In the genomic region with DNA sequence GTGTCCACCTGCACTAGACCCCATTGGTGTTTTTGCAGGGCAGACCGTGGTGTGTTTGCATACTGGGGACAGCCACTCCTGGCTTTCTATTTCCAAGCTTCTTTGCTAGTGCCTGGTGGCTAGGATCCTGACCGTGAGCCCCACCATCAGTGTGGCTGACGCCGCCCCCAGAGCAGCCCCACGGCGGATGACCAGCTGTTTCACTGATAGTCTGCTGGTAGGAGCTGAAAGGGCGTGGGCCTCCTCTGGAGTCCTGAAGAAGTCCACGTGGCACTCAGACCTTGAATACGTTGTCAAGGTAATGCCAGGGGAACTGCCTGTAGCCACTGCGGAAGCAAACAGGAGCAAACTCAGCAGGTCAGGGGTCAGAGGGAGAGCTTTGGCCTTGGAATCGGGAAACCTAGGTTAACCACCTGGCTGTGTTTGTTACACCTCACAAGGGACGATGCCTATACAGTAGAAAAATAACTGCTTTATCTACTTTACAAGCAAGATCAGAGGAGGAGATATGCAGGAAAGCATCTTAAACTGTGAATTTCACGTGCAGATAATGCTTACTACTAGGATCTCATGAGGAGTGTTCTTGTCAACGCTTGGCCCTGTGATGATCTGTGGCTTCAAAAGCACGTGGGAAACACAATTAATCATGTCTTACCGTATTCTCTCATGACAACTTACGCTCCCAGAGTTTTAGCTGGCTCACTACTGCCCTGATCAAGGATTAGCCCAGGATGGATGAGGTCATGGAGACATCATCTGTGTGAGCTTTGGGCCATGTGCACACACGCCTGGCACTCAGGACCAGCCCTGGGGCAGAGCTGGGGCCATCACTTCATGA, we compare ENCODE assay signal across 27 cellular contexts. TPM values are rescaled to one million over a fixed set of nuclear protein-coding genes. Genes with fewer than 3 reads are reported as not detected.
A peak's percentile ranks its signal among the peaks of the same experiment; 100 is the strongest.
DNase-seq lines count a peak whose midpoint lies in the region; ATAC-seq, FAIRE-seq and TF ChIP-seq lines count a peak whose summit lies in the region.
"Had no signal": no experiment of that assay in that cellular context is flagged by ENCODE, and none has a peak within 500 bp of the region (broad histone marks: within the 10 kb centered on the region; RNA-seq: fewer than 3 reads in every experiment).

No MANE protein-coding gene starts in this region.

- no TSS peak for BruUV-seq in HepG2 (replicated peaks; lab: Mats Ljungman, UMichigan)

- TF ChIP-seq RAD21 in HepG2 (CRISPR knock-in tag; IDR thresholded peaks at IDR 0.05) = no peak

- H3K27me3 ChIP-seq in cardiac muscle cell = no peaks in the 10 kb centered on the region
- no peaks in the 10 kb centered on the region; a peak in 1 of 5 replicates for H3K27me3 ChIP-seq in HepG2 (ENCODE audit: control insufficient read depth in 1 of 2, insufficient read depth in 2 of 2, low read length in 2 of 2)

- POLR2A ChIA-PET in HepG2 (lab: Yijun Ruan, JAX) = interaction anchor here (0.6 to 3.4 kb wide), 3 partner anchors 30 to 49 kb away, joined by 3 to 12 read pairs (median 4); a partner anchor contains a TSS

- DNase-seq in cardiac muscle cell (ENCODE audit: low read depth in 1 of 2, low spot score in 1 of 2) (no peak), Right ventricle myocardium superior (no peak), HepG2 (ENCODE audit: low spot score) (no peak), mesenteric fat pad (ENCODE audit: low spot score) (no peak), kidney glomerular epithelial cell (lab: John Stamatoyannopoulos, UW) (no peak), RKO (ENCODE audit: low spot score) (no peak)
- DNase-seq in activated CD4-positive, CD25-positive, alpha-beta regulatory T cell (lab: John Stamatoyannopoulos, UW) = no peak
- DNase-seq: C1 segment of cervical spinal cord; CD4-positive, alpha-beta memory T cell; COR-L47; DMS53; GM23248; H7; KBM-7; NCI-H2029; NCI-H446; NCI-H526; NCI-H82; PC-9; RPMI8226; SHP77 treated with DMSO at 0.1 percent for 48 hours had no signal

- H3K9me3 ChIP-seq in cardiac muscle cell (ENCODE audit: low read depth) (no peaks in the 10 kb centered on the region), HepG2 (ENCODE audit: low read length) (no peaks in the 10 kb centered on the region)

- no peaks in the 10 kb centered on the region for H3K4me1 ChIP-seq in cardiac muscle cell (ENCODE audit: low read depth)
- 0 out of 2 replicates have a peak, but pooled peaks cover 5% of the 10 kb centered on the region for H3K4me1 ChIP-seq in HepG2 (ENCODE audit: insufficient read depth, low read length)

- H3K36me3 ChIP-seq in cardiac muscle cell (peaks cover 5% of the 10 kb centered on the region), HepG2 (replicated peaks in 1 of 2; ENCODE audit: control insufficient read depth in 1 of 2, insufficient read depth in 2 of 2, low read length in 2 of 2) (peaks cover 5 to 32% of the 10 kb centered on the region in 2 experiments)

- no peak for FAIRE-seq in HepG2 (lab: Jason Lieb, UNC)

- in situ Hi-C loops in HepG2 (cut with HindIII; ENCODE audit: extremely low pct_ligation_motif_present, low pct_unique_long_range_greater_than_20kb) = no loop called here

- H3K4me3 ChIP-seq in cardiac muscle cell (no peak overlapping the region), HepG2 (replicated peaks in 1 of 3; ENCODE audit: insufficient read depth in 1 of 3, low read depth in 2 of 3, low read length in 3 of 3) (no peak overlapping the region)
- H3K4me3 ChIP-seq: A549, GM23248, PC-9 had no signal

- H3K4me2 ChIP-seq in HepG2 (ENCODE audit: low read depth, low read length) = no peak overlapping the region
- H3K4me2 ChIP-seq: A549, PC-9 had no signal

- peak overlapping the region; percentile 36 for H3K27ac ChIP-seq in cardiac muscle cell
- H3K27ac ChIP-seq in cingulate gyrus (ENCODE audit: low read depth, low read length) = peak overlapping the region; percentile 2
- peak overlapping the region; percentile 9 for H3K27ac ChIP-seq in HepG2 (ENCODE audit: extremely low read length, insufficient read depth, low read length)
- H3K27ac ChIP-seq: A549, GM23248, PC-9 had no signal

- WGBS in HepG2 (ENCODE audit: low lambda C conversion rate) = 89% methylated on average over 12 of the region's 18 CpGs

- H2AFZ ChIP-seq in HepG2 (ENCODE audit: low read length) = no peak overlapping the region
- H2AFZ ChIP-seq: GM23248, PC-9 had no signal

- no peaks in the 10 kb centered on the region for H3K79me2 ChIP-seq in HepG2 (ENCODE audit: insufficient read depth, low read length)

- TF ChIP-seq EP300 in HepG2 (IDR thresholded peaks at IDR 0.05; ENCODE audit: low read depth in 2 of 2, low read length in 2 of 2) = no peak
- no peak for TF ChIP-seq EP300 in HepG2 (CRISPR knock-in tag; IDR thresholded peaks at IDR 0.05; ENCODE audit: borderline replicate concordance)

- CTCF ChIA-PET in HepG2 (lab: Yijun Ruan, JAX; ENCODE audit: low intra/inter-chr PET ratio, low total read pairs) = no interaction called here

- intact Hi-C loops in Right ventricle myocardium superior (cut with DNase I) (no loop called here), HepG2 (cut with micrococcal nuclease; ENCODE audit: unreplicated experiment) (no loop called here)

- H3K9ac ChIP-seq in HepG2 (ENCODE audit: insufficient read depth, low read depth, low read length) = no peak overlapping the region
- H3K9ac ChIP-seq: GM23248 had no signal

- no peak for TF ChIP-seq CTCF in cardiac muscle cell (IDR thresholded peaks at IDR 0.05; ENCODE audit: low read depth, low read length)
- no peak for TF ChIP-seq CTCF in HepG2 (CRISPR knock-in tag; IDR thresholded peaks at IDR 0.05)

- no peak for ATAC-seq in Right ventricle myocardium superior (ENCODE audit: poor library complexity)
- peak; percentile 11; the same call in 2 of the 3 replicates for ATAC-seq in HepG2

- TF ChIP-seq POLR2A in HepG2 (IDR thresholded peaks at IDR 0.05; ENCODE audit: insufficient read depth in 1 of 2, low read depth in 2 of 2, low read length in 2 of 2) = peak in 1 of 2 experiments; percentile 28; a peak in 1 of 4 replicates

- no peaks in the 10 kb centered on the region for H4K20me1 ChIP-seq in HepG2 (ENCODE audit: insufficient read depth, low read length)

TF ChIP-seq in HepG2, 621 proteins besides CTCF, POLR2A, EP300 and RAD21 (continues in another document):
- TF ChIP-seq GATA4 (IDR thresholded peaks at IDR 0.05; ENCODE audit: borderline replicate concordance, low read depth) (no peak), ZBTB1 (CRISPR knock-in tag; IDR thresholded peaks at IDR 0.05; ENCODE audit: borderline replicate concordance) (no peak)

RNA-seq across cellular contexts. Expression of a gene that starts 30.2 kb away (rescaled TPM):
- total RNA-seq in cardiac muscle cell = 123 and 189 TPM in 2 replicates
- 75.2 and 86.0 TPM in 2 replicates for polyA plus RNA-seq in cardiac muscle cell
- total RNA-seq in Right ventricle myocardium superior = 53.6 TPM
- 180 and 245 TPM in 2 replicates for total RNA-seq in HepG2 (2016; rRNA removed; fragmentation: Illumina TruSeq; extraction: Trizol)
- 28.5 and 29.7 TPM in 2 replicates for total RNA-seq in HepG2 (2016; cell fraction: cytosol; rRNA removed; fragmentation: Illumina TruSeq; extraction: Trizol; ENCODE audit: low read depth)
- total RNA-seq in HepG2 (2016; cell fraction: insoluble cytoplasmic fraction; rRNA removed; fragmentation: Illumina TruSeq; extraction: Trizol) = 175 and 252 TPM in 2 replicates
- 79.3 and 80.3 TPM in 2 replicates for total RNA-seq in HepG2 (2016; cell fraction: membrane; rRNA removed; fragmentation: Illumina TruSeq; extraction: Trizol)
- 120 and 125 TPM in 2 replicates for total RNA-seq in HepG2 (2016; cell fraction: nucleus; rRNA removed; fragmentation: Illumina TruSeq; extraction: Trizol)
- polyA plus RNA-seq in HepG2 (2011; rRNA removed) = 79.1 and 80.8 TPM in 2 replicates
- polyA plus RNA-seq in HepG2 (2011; cell fraction: cytosol; rRNA removed) = 72.4 and 72.5 TPM in 2 replicates
- 82.4 and 90.1 TPM in 2 replicates for polyA plus RNA-seq in HepG2 (2011; cell fraction: nucleus; rRNA removed)
- polyA plus RNA-seq in HepG2 (2012) = 70.0 and 93.3 TPM in 2 replicates
- 19.4 and 20.8 TPM in 2 replicates for polyA plus RNA-seq in HepG2 (2016; cell fraction: cytosol; fragmentation: Illumina TruSeq; extraction: Trizol; ENCODE audit: low read depth)
- polyA plus RNA-seq in HepG2 (2016; cell fraction: insoluble cytoplasmic fraction; fragmentation: Illumina TruSeq; extraction: Trizol; ENCODE audit: low read depth) = 213 and 225 TPM in 2 replicates
- 43.5 and 52.2 TPM in 2 replicates for polyA plus RNA-seq in HepG2 (2016; cell fraction: membrane; fragmentation: Illumina TruSeq; extraction: Trizol; ENCODE audit: low read depth)
- 137 and 153 TPM in 2 replicates for polyA plus RNA-seq in HepG2 (2016; cell fraction: nucleus; fragmentation: Illumina TruSeq; extraction: Trizol; ENCODE audit: insufficient read depth, low read depth)
- 42.9 and 77.2 TPM in 2 replicates for polyA minus RNA-seq in HepG2 (2011; rRNA and poly(A)+ RNA removed; ENCODE audit: low replicate concordance)
- 64.1 and 78.1 TPM in 2 replicates for polyA minus RNA-seq in HepG2 (2011; cell fraction: cytosol; rRNA and poly(A)+ RNA removed)
- polyA minus RNA-seq in HepG2 (2011; cell fraction: nucleus; rRNA and poly(A)+ RNA removed) = 127 and 128 TPM in 2 replicates
- total RNA-seq in mesenteric fat pad = 107 TPM

RNA-seq across cellular contexts. Expression of a gene that starts 37.6 kb away (rescaled TPM):
- total RNA-seq in cardiac muscle cell (0.14 and 0.27 TPM in 2 replicates), Right ventricle myocardium superior (not detected), HepG2 (2016; rRNA removed; fragmentation: Illumina TruSeq; extraction: Trizol) (0.04 TPM in 1 of 2 replicates, not detected in the other), mesenteric fat pad (not detected)
- polyA plus RNA-seq in cardiac muscle cell (0.37 and 0.42 TPM in 2 replicates), HepG2 (2011; rRNA removed) (not detected in 2 replicates)
- total RNA-seq in HepG2 (2016; cell fraction: cytosol; rRNA removed; fragmentation: Illumina TruSeq; extraction: Trizol; ENCODE audit: low read depth) = not detected in 2 replicates
- total RNA-seq in HepG2 (2016; cell fraction: insoluble cytoplasmic fraction; rRNA removed; fragmentation: Illumina TruSeq; extraction: Trizol) = 0.04 TPM in 1 of 2 replicates, not detected in the other
- total RNA-seq in HepG2 (2016; cell fraction: membrane; rRNA removed; fragmentation: Illumina TruSeq; extraction: Trizol) = 0.06 TPM in 1 of 2 replicates, not detected in the other
- total RNA-seq in HepG2 (2016; cell fraction: nucleus; rRNA removed; fragmentation: Illumina TruSeq; extraction: Trizol) = 0.25 TPM in 1 of 2 replicates, not detected in the other
- not detected in 2 replicates for polyA plus RNA-seq in HepG2 (2011; cell fraction: cytosol; rRNA removed)
- polyA plus RNA-seq in HepG2 (2011; cell fraction: nucleus; rRNA removed) = not detected in 2 replicates
- 0.07 and 0.17 TPM in 2 replicates for polyA plus RNA-seq in HepG2 (2012)
- not detected in 2 replicates for polyA plus RNA-seq in HepG2 (2016; cell fraction: cytosol; fragmentation: Illumina TruSeq; extraction: Trizol; ENCODE audit: low read depth)
- polyA plus RNA-seq in HepG2 (2016; cell fraction: insoluble cytoplasmic fraction; fragmentation: Illumina TruSeq; extraction: Trizol; ENCODE audit: low read depth) = not detected in 2 replicates
- not detected in 2 replicates for polyA plus RNA-seq in HepG2 (2016; cell fraction: membrane; fragmentation: Illumina TruSeq; extraction: Trizol; ENCODE audit: low read depth)
- not detected in 2 replicates for polyA plus RNA-seq in HepG2 (2016; cell fraction: nucleus; fragmentation: Illumina TruSeq; extraction: Trizol; ENCODE audit: insufficient read depth, low read depth)
- polyA minus RNA-seq in HepG2 (2011; rRNA and poly(A)+ RNA removed; ENCODE audit: low replicate concordance) = 0.21 TPM in 1 of 2 replicates, not detected in the other
- polyA minus RNA-seq in HepG2 (2011; cell fraction: cytosol; rRNA and poly(A)+ RNA removed) = not detected in 2 replicates
- not detected in 2 replicates for polyA minus RNA-seq in HepG2 (2011; cell fraction: nucleus; rRNA and poly(A)+ RNA removed)
- total RNA-seq: CD4-positive, alpha-beta memory T cell; Daoy; G401; GM23248; H7; HT1080; LHCN-M2 had no signal
- polyA plus RNA-seq: CD4-positive, alpha-beta memory T cell; GM23248 had no signal
